In genomic region chr17:83109793-83110645, GRCh38 we compare ENCODE assay signal across 9 cellular contexts. TPM values are rescaled to one million over a fixed set of nuclear protein-coding genes. Genes with fewer than 3 reads are reported as not detected.
DNase-seq lines count a peak whose midpoint lies in the region; ATAC-seq lines count a peak whose summit lies in the region.
"Had no signal": no experiment of that assay in that cellular context is flagged by ENCODE, and none has a peak within 500 bp of the region (broad histone marks: within the 10 kb centered on the region; RNA-seq: fewer than 3 reads in every experiment).

No MANE protein-coding gene starts in this region.

- no peak overlapping the region for H3K4me3 Mint-ChIP-seq in activated T-cell treated with anti-CD3 and anti-CD28 coated beads, Interleukin-2, amount 50 U/mL, for 72 hours
- H3K4me3 Mint-ChIP-seq: activated T-cell treated with anti-CD3 and anti-CD28 coated beads, Interleukin-2, amount 50 U/mL, for 4 hours had no signal

- H3K27ac Mint-ChIP-seq in activated T-cell treated with anti-CD3 and anti-CD28 coated beads, Interleukin-2, amount 50 U/mL, for 72 hours, result no peak overlapping the region

- DNase-seq in HPDE6-E6E7 (ENCODE audit: extremely low spot score), result peak; percentile 93
- peak; percentile 97 for DNase-seq in hepatic stellate cell (ENCODE audit: low spot score)
- peak; percentile 88 for DNase-seq in stromal cell of bone marrow (ENCODE audit: low read depth)
- no peak for DNase-seq in activated T-cell treated with anti-CD3 and anti-CD28 coated beads, Interleukin-2, amount 50 U/mL, for 72 hours
- DNase-seq in stimulated activated naive CD4-positive, alpha-beta T cell treated with Interleukin-2 at 50 U/mL for 16 hours (lab: John Stamatoyannopoulos, UW), result no peak
- DNase-seq in NCI-H526 (lab: John Stamatoyannopoulos, UW), result no peak
- DNase-seq: activated T-cell treated with anti-CD3 and anti-CD28 coated beads, Interleukin-2, amount 50 U/mL, for 4 hours had no signal

- H3K27ac ChIP-seq in adipose tissue (ENCODE audit: low read depth, low read length), result peak overlapping the region; percentile 65

- H3K9me3 Mint-ChIP-seq in activated T-cell treated with anti-CD3 and anti-CD28 coated beads, Interleukin-2, amount 50 U/mL, for 72 hours, result no peaks in the 10 kb centered on the region
- H3K9me3 Mint-ChIP-seq: activated T-cell treated with anti-CD3 and anti-CD28 coated beads, Interleukin-2, amount 50 U/mL, for 4 hours had no signal

- 34 to 38% (median 35%) methylated on average over 37 of the region's 37 CpGs for WGBS in adipose tissue, 3 donors

- H3K4me1 Mint-ChIP-seq in activated T-cell treated with anti-CD3 and anti-CD28 coated beads, Interleukin-2, amount 50 U/mL, for 72 hours (ENCODE audit: low read depth), result no peaks in the 10 kb centered on the region

- peaks cover 14% of the 10 kb centered on the region for H3K27me3 Mint-ChIP-seq in activated T-cell treated with anti-CD3 and anti-CD28 coated beads, Interleukin-2, amount 50 U/mL, for 72 hours (ENCODE audit: low read depth)

- no peaks in the 10 kb centered on the region for H3K36me3 Mint-ChIP-seq in activated T-cell treated with anti-CD3 and anti-CD28 coated beads, Interleukin-2, amount 50 U/mL, for 72 hours (ENCODE audit: insufficient read depth in 2 of 2)

- no peak for ATAC-seq in activated T-cell treated with anti-CD3 and anti-CD28 coated beads, Interleukin-2, amount 50 U/mL, for 72 hours (replicated peaks in 1 of 2)
- no peak for ATAC-seq in HG03280 (IDR thresholded peaks at IDR 0.05; ENCODE audit: unreplicated experiment)
- ATAC-seq: activated T-cell treated with anti-CD3 and anti-CD28 coated beads, Interleukin-2, amount 50 U/mL, for 4 hours had no signal

RNA-seq across cellular contexts. Expression of gene METRNL, which starts 30.6 kb away (rescaled TPM):
- 100 to 1,000 TPM in 1 of 3 donors, 10 to 100 TPM in 2; 23.5 to 134 (median 93.3) TPM for polyA plus RNA-seq in adipose tissue
- total RNA-seq in activated T-cell treated with anti-CD3 and anti-CD28 coated beads, Interleukin-2, amount 50 U/mL, for 72 hours, result 100 to 1,000 TPM; 137 to 198 TPM

Comparison
In these comparisons a context has a peak if more than half of its experiments do, and no peak if none do; other contexts are left out.
1. DNase-seq: peak in HPDE6-E6E7 (single experiment), hepatic stellate cell (single experiment) and stromal cell of bone marrow (single experiment); none in activated T-cell treated with anti-CD3 and anti-CD28 coated beads, Interleukin-2, amount 50 U/mL, for 72 hours (0 of 2), stimulated activated naive CD4-positive, alpha-beta T cell treated with Interleukin-2 at 50 U/mL for 16 hours (single experiment) and NCI-H526 (0 of 2).